38 cellular contexts compared by ENCODE assay signal in genomic region chr12:29518407-29518806, GRCh38. TPM values are rescaled to one million over a fixed set of nuclear protein-coding genes. Genes with fewer than 3 reads are reported as not detected.
"Had no signal": no experiment of that assay in that cellular context is flagged by ENCODE, and none has a peak within 500 bp of the region (broad histone marks: within the 10 kb centered on the region; RNA-seq: fewer than 3 reads in every experiment).

No MANE protein-coding gene starts in this region.

- H3K4me3 Mint-ChIP-seq: activated B cell treated with CpG ODN at 0.5 μM for 24 hours; activated CD8-positive, alpha-beta T cell treated with anti-CD3 and anti-CD28 coated beads for 36 hours; activated naive CD8-positive, alpha-beta T cell; activated T-helper 1 cell treated with anti-CD3 and anti-CD28 coated beads, Interleukin-12 subunit alpha, Interleukin-12 subunit beta, Interleukin-2, Interleukin-4 antibody, amounts not matched to agents 30 ng/mL and 10 ng/mL and 1 ng/mL, durations not matched to agents 14 hours and 24 hours and 36 hours; central memory CD8-positive, alpha-beta T cell; dendritic cell treated with granulocyte-macrophage colony-stimulating factor and Interleukin-4, amounts not matched to agents 40 ng/mL and 50 ng/mL, for 4 days; endodermal cell; T-helper 17 cell; T-helper 2 cell treated with Interferon-gamma antibody and Interleukin-4, amounts not matched to agents 5 μg/mL and 100 μg/mL, for 36 hours had no signal

- H3K4me1 Mint-ChIP-seq: activated B cell treated with CpG ODN at 0.5 μM for 24 hours; central memory CD8-positive, alpha-beta T cell; endodermal cell had no signal

- H3K27ac ChIP-seq: brain microvascular endothelial cell, coronary artery, esophagus muscularis mucosa, foreskin keratinocyte, gastroesophageal sphincter, heart right ventricle, hepatocyte, WERI-Rb-1 had no signal

- H3K4me3 ChIP-seq: coronary artery, dorsolateral prefrontal cortex, esophagus muscularis mucosa, gastroesophageal sphincter, heart right ventricle, hepatocyte had no signal

- H3K27ac Mint-ChIP-seq: activated B cell treated with CpG ODN at 0.5 μM for 24 hours; activated CD8-positive, alpha-beta T cell treated with anti-CD3 and anti-CD28 coated beads for 36 hours; activated naive CD8-positive, alpha-beta T cell; activated T-helper 1 cell treated with anti-CD3 and anti-CD28 coated beads, Interleukin-12 subunit alpha, Interleukin-12 subunit beta, Interleukin-2, Interleukin-4 antibody, amounts not matched to agents 30 ng/mL and 10 ng/mL and 1 ng/mL, durations not matched to agents 14 hours and 24 hours and 36 hours; activated T-helper 2 cell treated with anti-CD3 and anti-CD28 coated beads, Interferon-gamma antibody, Interleukin-2, Interleukin-4, amounts not matched to agents 10 μg/mL and 5 μg/mL and 100 μg/mL, durations not matched to agents 14 hours and 24 hours and 36 hours; dendritic cell treated with granulocyte-macrophage colony-stimulating factor and Interleukin-4, amounts not matched to agents 40 ng/mL and 50 ng/mL, for 4 days; endodermal cell; T-helper 17 cell; T-helper 2 cell treated with Interferon-gamma antibody and Interleukin-4, amounts not matched to agents 5 μg/mL and 100 μg/mL, for 36 hours had no signal

- ATAC-seq: activated CD4-positive, CD25-positive, alpha-beta regulatory T cell treated with anti-CD3 and anti-CD28 coated beads, Interleukin-2, amount 50 U/mL, for 24 hours; activated CD8-positive, alpha-beta T cell treated with anti-CD3 and anti-CD28 coated beads for 36 hours; foreskin keratinocyte; gastroesophageal sphincter; heart right ventricle; T-helper 17 cell had no signal

- H3K4me2 ChIP-seq: hepatocyte had no signal

- H3K9me3 Mint-ChIP-seq: activated B cell treated with CpG ODN at 0.5 μM for 24 hours; activated CD8-positive, alpha-beta T cell treated with anti-CD3 and anti-CD28 coated beads for 36 hours; activated T-helper 1 cell treated with anti-CD3 and anti-CD28 coated beads, Interleukin-12 subunit alpha, Interleukin-12 subunit beta, Interleukin-2, Interleukin-4 antibody, amounts not matched to agents 30 ng/mL and 10 ng/mL and 1 ng/mL, durations not matched to agents 14 hours and 24 hours and 36 hours; activated T-helper 2 cell treated with anti-CD3 and anti-CD28 coated beads, Interferon-gamma antibody, Interleukin-2, Interleukin-4, amounts not matched to agents 10 μg/mL and 5 μg/mL and 100 μg/mL, durations not matched to agents 14 hours and 24 hours and 36 hours; central memory CD8-positive, alpha-beta T cell; dendritic cell treated with granulocyte-macrophage colony-stimulating factor and Interleukin-4, amounts not matched to agents 40 ng/mL and 50 ng/mL, for 4 days; endodermal cell; T-helper 2 cell treated with Interferon-gamma antibody and Interleukin-4, amounts not matched to agents 5 μg/mL and 100 μg/mL, for 36 hours had no signal

- H2AFZ ChIP-seq: hepatocyte had no signal

- H3K9me3 ChIP-seq: esophagus muscularis mucosa, gastroesophageal sphincter, heart right ventricle had no signal

- H3K4me1 ChIP-seq: esophagus muscularis mucosa, foreskin keratinocyte, gastroesophageal sphincter had no signal

- DNase-seq: activated B cell treated with CpG ODN at 0.5 μM for 24 hours; activated CD4-positive, alpha-beta T cell treated with anti-CD3 and anti-CD28 coated beads for 48 hours; activated CD4-positive, alpha-beta T cell treated with anti-CD3 and anti-CD28 coated beads, Interleukin-2, amount 50 U/mL, for 1 hour; activated CD4-positive, alpha-beta T cell treated with anti-CD3 and anti-CD28 coated beads, Interleukin-2, amount 50 U/mL, for 48 hours; activated CD8-positive, alpha-beta memory T cell treated with anti-CD3 and anti-CD28 coated beads for 24 hours; activated CD8-positive, alpha-beta T cell treated with anti-CD3 and anti-CD28 coated beads for 36 hours; activated effector memory CD4-positive, alpha-beta T cell treated with anti-CD3 and anti-CD28 coated beads, Interleukin-2, amount 50 U/mL, for 16 hours; activated naive CD4-positive, alpha-beta T cell; activated naive CD4-positive, alpha-beta T cell treated with anti-CD3 and anti-CD28 coated beads, Interleukin-2, amount 50 U/mL, for 16 hours; activated T-cell treated with anti-CD3 and anti-CD28 coated beads, Interleukin-2, amount 50 U/mL, for 1 hour; activated T-cell treated with anti-CD3 and anti-CD28 coated beads, Interleukin-2, amount 50 U/mL, for 48 hours; amniotic stem cell; anterior cingulate cortex; brain microvascular endothelial cell; dorsolateral prefrontal cortex; effector memory CD4-positive, alpha-beta T cell; endodermal cell; erythroblast; foreskin keratinocyte; heart right ventricle; T-helper 17 cell; T1000; WERI-Rb-1 had no signal

- H3K36me3 ChIP-seq: brain microvascular endothelial cell, WERI-Rb-1 had no signal

- H3K27me3 ChIP-seq: brain microvascular endothelial cell, dorsolateral prefrontal cortex, esophagus muscularis mucosa, foreskin keratinocyte, gastroesophageal sphincter, heart right ventricle, hepatocyte had no signal

- H3K36me3 Mint-ChIP-seq: activated naive CD8-positive, alpha-beta T cell had no signal

- H3K79me2 ChIP-seq: hepatocyte had no signal

- FAIRE-seq: astrocyte, bronchial epithelial cell had no signal

RNA-seq across cellular contexts. Expression of gene OVCH1, which starts 20.9 kb away (rescaled TPM):
- total RNA-seq: activated B cell treated with CpG ODN at 0.5 μM for 24 hours; activated CD8-positive, alpha-beta T cell treated with anti-CD3 and anti-CD28 coated beads for 36 hours; activated T-helper 1 cell treated with anti-CD3 and anti-CD28 coated beads, Interleukin-12 subunit alpha, Interleukin-12 subunit beta, Interleukin-2, Interleukin-4 antibody, amounts not matched to agents 30 ng/mL and 10 ng/mL and 1 ng/mL, durations not matched to agents 14 hours and 24 hours and 36 hours; activated T-helper 2 cell treated with anti-CD3 and anti-CD28 coated beads, Interferon-gamma antibody, Interleukin-2, Interleukin-4, amounts not matched to agents 10 μg/mL and 5 μg/mL and 100 μg/mL, durations not matched to agents 14 hours and 24 hours and 36 hours; astrocyte; bronchial epithelial cell; cardiac septum; foreskin keratinocyte; glomerular endothelial cell; T-helper 17 cell had no signal
- polyA plus RNA-seq: foreskin keratinocyte, hepatocyte had no signal
